8 cellular contexts compared by ENCODE assay signal in genomic region chr7:100835903-100836811, GRCh38. TPM values are rescaled to one million over a fixed set of nuclear protein-coding genes. Genes with fewer than 3 reads are reported as not detected.
A peak's percentile ranks its signal among the peaks of the same experiment; 100 is the strongest.
DNase-seq lines count a peak whose midpoint lies in the region; ATAC-seq and TF ChIP-seq lines count a peak whose summit lies in the region.

No MANE protein-coding gene starts in this region.

- peak overlapping the region; percentile 98 for H3K18ac ChIP-seq in neuronal stem cell (ENCODE audit: low read length)

- no peaks in the 10 kb centered on the region for H3K79me1 ChIP-seq in neuronal stem cell (ENCODE audit: low read depth, low read length)

- peak; percentile 76 for DNase-seq in Calu3
- DNase-seq in Panc1 (ENCODE audit: low read depth, low spot score), result no peak
- DNase-seq in neuronal stem cell (ENCODE audit: low spot score), result peak; percentile 65
- no peak for DNase-seq in stimulated activated naive CD8-positive, alpha-beta T cell treated with anti-CD3 and anti-CD28 coated beads, Interleukin-15, Interleukin-2, amounts not matched to agents 100 U/mL and 50 U/mL, for 24 hours
- no peak for DNase-seq in effector CD4-positive, alpha-beta T cell
- no peak for DNase-seq in activated CD8-positive, alpha-beta memory T cell treated with anti-CD3 and anti-CD28 coated beads, Interleukin-2, amount 50 U/mL, for 48 hours

- H2BK120ac ChIP-seq in neuronal stem cell (ENCODE audit: low read depth, low read length), result peak overlapping the region; percentile 73

- H3K4me3 Mint-ChIP-seq in Calu3 (ENCODE audit: low read depth, unreplicated experiment), result peak overlapping the region; percentile 56

- H2AK5ac ChIP-seq in neuronal stem cell (ENCODE audit: low read depth, low read length), result peak overlapping the region; percentile 88

- H3K27me3 Mint-ChIP-seq in Calu3 (ENCODE audit: unreplicated experiment), result no peaks in the 10 kb centered on the region

- POLR2A ChIA-PET in Panc1 (lab: Charles Lee), result interaction anchor here (0.6 to 1.2 kb wide), 3 partner anchors 9 to 35 kb away, joined by 3 to 5 read pairs (median 4); partner anchors contain the start of gene EPHB4

- H4K91ac ChIP-seq in neuronal stem cell (ENCODE audit: low read depth, low read length, poor library complexity), result peak overlapping the region; percentile 22

- CTCF ChIA-PET in Calu3 (lab: Charles Lee), result interaction anchor here (0.6 kb wide), 1 partner anchor 73 kb away, joined by 5 read pairs; no protein-coding TSS in a partner anchor
- CTCF ChIA-PET in Panc1 (lab: Charles Lee), result interaction anchor here (0.6 kb wide), 1 partner anchor 146 kb away, joined by 3 read pairs; no protein-coding TSS in a partner anchor

- H3K27ac ChIP-seq in Panc1 (ENCODE audit: low read length) (peak overlapping the region; percentile 46; the same call in 1 of the 2 replicates), gastroesophageal sphincter (peak overlapping the region in 3 of 4 donors; percentile 83 to 90 (median 86)), neuronal stem cell (replicated peaks; ENCODE audit: low read length) (peak overlapping the region; percentile 95)

- peak overlapping the region; percentile 58 for H3K23ac ChIP-seq in neuronal stem cell (ENCODE audit: low read depth, low read length, poor library complexity)

- H3K36me3 Mint-ChIP-seq in Calu3 (ENCODE audit: insufficient read depth, unreplicated experiment), result peaks cover 24% of the 10 kb centered on the region

- peak overlapping the region; percentile 37 for H3K4me2 ChIP-seq in neuronal stem cell (ENCODE audit: insufficient read depth, low read length, poor library complexity, severe bottlenecking)

- H3K9me3 ChIP-seq in Panc1 (ENCODE audit: control insufficient read depth, insufficient read depth, low read depth, low read length) (no peaks in the 10 kb centered on the region), gastroesophageal sphincter (no peaks in the 10 kb centered on the region), neuronal stem cell (replicated peaks in 1 of 2; ENCODE audit: control insufficient read depth in 2 of 2, insufficient read depth in 1 of 2, low read depth in 1 of 2, low read length in 2 of 2) (no peaks in the 10 kb centered on the region)

- no peak for TF ChIP-seq POLR2A in gastroesophageal sphincter (IDR thresholded peaks at IDR 0.05)

- H3K4me3 ChIP-seq in Panc1 (ENCODE audit: low read depth in 2 of 2, low read length in 2 of 2) (no peak overlapping the region), gastroesophageal sphincter (no peak overlapping the region), neuronal stem cell (ENCODE audit: low read length in 2 of 2) (peak overlapping the region in 1 of 2 donors; percentile 42)

- H3K14ac ChIP-seq in neuronal stem cell (ENCODE audit: low read length), result peak overlapping the region; percentile 60

- peak overlapping the region; percentile 70 for H2BK15ac ChIP-seq in neuronal stem cell (ENCODE audit: low read length)

- H3K9ac ChIP-seq in neuronal stem cell (ENCODE audit: low read depth, low read length, poor library complexity), result peak overlapping the region; percentile 79

- no peak overlapping the region for H4K8ac ChIP-seq in neuronal stem cell (ENCODE audit: low read depth, low read length)

- in situ Hi-C loops in Panc1 (cut with HindIII; ENCODE audit: low pct_unique_long_range_greater_than_20kb, low sequenced_read_pairs), result loop anchor here (25.0 kb wide), 1 partner anchor 124 kb away; the partner anchor contains the start of genes EPO and POP7

- intact Hi-C loops in Calu3 (cut with micrococcal nuclease; ENCODE audit: unreplicated experiment), result no loop called here
- intact Hi-C loops in Panc1 (cut with micrococcal nuclease; ENCODE audit: unreplicated experiment), result no loop called here

- 17 to 21% methylated on average over 1 to 10 of the region's 17 CpGs for WGBS in gastroesophageal sphincter (ENCODE audit: low coverage in 1 of 2), 2 donors
- WGBS in neuronal stem cell (ENCODE audit: extremely low coverage in 2 of 2, insufficient read length in 2 of 2, insufficient replicate concordance in 1 of 2), 2 donors, result no CpG with 5 or more reads among the region's 17 CpGs

- peaks cover 10% of the 10 kb centered on the region for H3K4me1 ChIP-seq in Panc1 (ENCODE audit: control insufficient read depth, insufficient read depth, low read length)
- peaks cover 0 to 20% (median 6%) of the 10 kb centered on the region in 3 donors for H3K4me1 ChIP-seq in gastroesophageal sphincter
- peaks cover 15 to 25% of the 10 kb centered on the region in 2 donors for H3K4me1 ChIP-seq in neuronal stem cell (ENCODE audit: control insufficient read depth in 2 of 2, insufficient read depth in 1 of 2, low read depth in 1 of 2, low read length in 2 of 2)

- H2BK12ac ChIP-seq in neuronal stem cell (ENCODE audit: low read length), result peak overlapping the region; percentile 51

- H3K27me3 ChIP-seq in Panc1 (ENCODE audit: control insufficient read depth, insufficient read depth, low read length) (no peaks in the 10 kb centered on the region), gastroesophageal sphincter (no peaks in the 10 kb centered on the region), neuronal stem cell (ENCODE audit: control insufficient read depth in 3 of 3, insufficient read depth in 3 of 3, low read depth in 1 of 3, low read length in 3 of 3) (no peaks in the 10 kb centered on the region)

- TF ChIP-seq CTCF in Calu3 (IDR thresholded peaks at IDR 0.05; ENCODE audit: unreplicated experiment), result no peak
- no peak for TF ChIP-seq CTCF in Panc1 (IDR thresholded peaks at IDR 0.05)
- TF ChIP-seq CTCF in gastroesophageal sphincter (IDR thresholded peaks at IDR 0.05), result no peak

- H3K9me3 Mint-ChIP-seq in Calu3 (ENCODE audit: low read depth, unreplicated experiment), result no peaks in the 10 kb centered on the region

- TSS peak; percentile 27 for BruUV-seq in Calu3 (replicated peaks; lab: Mats Ljungman, UMichigan)
- no TSS peak for BruUV-seq in Panc1 (replicated peaks; lab: Mats Ljungman, UMichigan)

- peak overlapping the region; percentile 43 for H3K4ac ChIP-seq in neuronal stem cell (ENCODE audit: low read length)

- ATAC-seq in Panc1 (peak; percentile 66), gastroesophageal sphincter (peak; percentile 66), GM21526 (IDR thresholded peaks at IDR 0.05; ENCODE audit: low FRiP score, unreplicated experiment) (no peak)
- ATAC-seq in stimulated activated naive CD8-positive, alpha-beta T cell treated with anti-CD3 and anti-CD28 coated beads, Interleukin-15, Interleukin-2, amounts not matched to agents 100 U/mL and 50 U/mL, for 24 hours, result no peak

- peak overlapping the region; percentile 93 for H2BK5ac ChIP-seq in neuronal stem cell (ENCODE audit: low read length)

- peak overlapping the region; percentile 78 for H2AFZ ChIP-seq in neuronal stem cell (ENCODE audit: low read length)

- no peaks in the 10 kb centered on the region for H3K36me3 ChIP-seq in Panc1 (ENCODE audit: control insufficient read depth, insufficient read depth, low read length)
- no peaks in the 10 kb centered on the region for H3K36me3 ChIP-seq in gastroesophageal sphincter
- no peaks in the 10 kb centered on the region for H3K36me3 ChIP-seq in neuronal stem cell (replicated peaks in 1 of 2; ENCODE audit: control insufficient read depth in 2 of 2, insufficient read depth in 2 of 2, low read length in 2 of 2)

- peak overlapping the region; percentile 94 for H3K27ac Mint-ChIP-seq in Calu3 (ENCODE audit: unreplicated experiment)

- TF ChIP-seq EP300 in gastroesophageal sphincter (IDR thresholded peaks at IDR 0.05), result no peak

- H3K4me1 Mint-ChIP-seq in Calu3 (ENCODE audit: low read depth, unreplicated experiment), result peaks cover 27% of the 10 kb centered on the region

RNA-seq across cellular contexts. Expression of gene EPHB4, which starts 8.8 kb away (rescaled TPM):
- total RNA-seq in Calu3 (2022) (63.7 and 72.4 TPM in 2 replicates), Panc1 (2021; ENCODE audit: unreplicated experiment) (192 TPM), gastroesophageal sphincter (10 to 100 TPM; 19.0 to 55.6 (median 41.5) TPM)
- polyA plus RNA-seq in Panc1 (2012; ENCODE audit: insufficient read length), result 219 TPM
- 55.9 TPM for polyA plus RNA-seq in neuronal stem cell (2013, experiment 1 of 2)
- 55.0 TPM for polyA plus RNA-seq in neuronal stem cell (2013, experiment 2 of 2)

RNA-seq across cellular contexts. Expression of gene SLC12A9, which starts 16.4 kb away (rescaled TPM):
- 29.9 and 36.6 TPM in 2 replicates for total RNA-seq in Calu3 (2022)
- 31.1 TPM for total RNA-seq in Panc1 (2021; ENCODE audit: unreplicated experiment)
- 37.1 TPM for polyA plus RNA-seq in Panc1 (2012; ENCODE audit: insufficient read length)
- 10 to 100 TPM; 11.2 to 32.9 (median 20.2) TPM for total RNA-seq in gastroesophageal sphincter
- polyA plus RNA-seq in neuronal stem cell (2013, experiment 1 of 2), result 11.0 TPM
- polyA plus RNA-seq in neuronal stem cell (2013, experiment 2 of 2), result 9.5 TPM

RNA-seq across cellular contexts. Expression of gene TRIP6, which starts 31.0 kb away (rescaled TPM):
- total RNA-seq in Calu3 (2022) (50.0 and 63.5 TPM in 2 replicates), Panc1 (2021; ENCODE audit: unreplicated experiment) (3.2 TPM), gastroesophageal sphincter (10 to 100 TPM; 71.9 to 94.3 (median 89.5) TPM)
- 1.3 TPM for polyA plus RNA-seq in Panc1 (2012; ENCODE audit: insufficient read length)
- polyA plus RNA-seq in neuronal stem cell (2013, experiment 1 of 2), result 34.6 TPM
- 35.8 TPM for polyA plus RNA-seq in neuronal stem cell (2013, experiment 2 of 2)

RNA-seq across cellular contexts. Expression of gene SRRT, which starts 38.7 kb away (rescaled TPM):
- 151 and 157 TPM in 2 replicates for total RNA-seq in Calu3 (2022)
- 248 TPM for total RNA-seq in Panc1 (2021; ENCODE audit: unreplicated experiment)
- 234 TPM for polyA plus RNA-seq in Panc1 (2012; ENCODE audit: insufficient read length)
- 10 to 100 TPM; 47.5 to 73.4 (median 57.0) TPM for total RNA-seq in gastroesophageal sphincter
- 97.6 TPM for polyA plus RNA-seq in neuronal stem cell (2013, experiment 1 of 2)
- 99.4 TPM for polyA plus RNA-seq in neuronal stem cell (2013, experiment 2 of 2)

RNA-seq across cellular contexts. Expression of gene UFSP1, which starts 53.4 kb away (rescaled TPM):
- total RNA-seq in Calu3 (2022), result 3.3 and 4.2 TPM in 2 replicates
- 3.3 TPM for total RNA-seq in Panc1 (2021; ENCODE audit: unreplicated experiment)
- polyA plus RNA-seq in Panc1 (2012; ENCODE audit: insufficient read length), result 6.2 TPM
- total RNA-seq in gastroesophageal sphincter, result 1 to 10 TPM; 5.4 to 9.2 (median 7.7) TPM
- polyA plus RNA-seq in neuronal stem cell (2013, experiment 1 of 2), result 1.1 TPM
- polyA plus RNA-seq in neuronal stem cell (2013, experiment 2 of 2), result 1.0 TPM

Comparison
In these comparisons a context has a peak if more than half of its experiments do, and no peak if none do; other contexts are left out.
1. DNase-seq: peak in Calu3 (single experiment) and neuronal stem cell (single experiment); none in Panc1 (single experiment), stimulated activated naive CD8-positive, alpha-beta T cell treated with anti-CD3 and anti-CD28 coated beads, Interleukin-15, Interleukin-2, amounts not matched to agents 100 U/mL and 50 U/mL, for 24 hours (single experiment), effector CD4-positive, alpha-beta T cell (single experiment) and activated CD8-positive, alpha-beta memory T cell treated with anti-CD3 and anti-CD28 coated beads, Interleukin-2, amount 50 U/mL, for 48 hours (single experiment).
2. ATAC-seq: peak in Panc1 (single experiment) and gastroesophageal sphincter (single experiment); none in GM21526 (single experiment) and stimulated activated naive CD8-positive, alpha-beta T cell treated with anti-CD3 and anti-CD28 coated beads, Interleukin-15, Interleukin-2, amounts not matched to agents 100 U/mL and 50 U/mL, for 24 hours (single experiment).
3. RNA of gene TRIP6, which starts 31.0 kb away (total RNA-seq): 71.9 to 94.3 TPM in gastroesophageal sphincter and 50.0 to 63.5 TPM in Calu3; 3.2 TPM in Panc1 (single experiment); every median in the first group is over 10 times any median in the second.
4. Peak in every context shown above with its lines, with median percentiles within 50 percentile points of each other: H3K27ac ChIP-seq.